ENCODE assay signal across 10 cellular contexts in genomic region chr1:150972417-150972940, GRCh38. TPM values are rescaled to one million over a fixed set of nuclear protein-coding genes. Genes with fewer than 3 reads are reported as not detected.
DNase-seq lines count a peak whose midpoint lies in the region; ATAC-seq, FAIRE-seq and TF ChIP-seq lines count a peak whose summit lies in the region.
"Had no signal": no experiment of that assay in that cellular context is flagged by ENCODE, and none has a peak within 500 bp of the region (broad histone marks: within the 10 kb centered on the region; RNA-seq: fewer than 3 reads in every experiment).

No MANE protein-coding gene starts in this region.

- H3K4me1 ChIP-seq in iPS-18a (ENCODE audit: control insufficient read depth, low read depth, low read length), result peaks cover 46% of the 10 kb centered on the region

- peaks cover 16% of the 10 kb centered on the region for H3K36me3 ChIP-seq in iPS-18a (ENCODE audit: control insufficient read depth, low read depth, low read length)

- H3K4me3 Mint-ChIP-seq in activated CD8-positive, alpha-beta T cell treated with anti-CD3 and anti-CD28 coated beads, Interleukin-2, amount 10 ng/mL, durations not matched to agents 7 days and 5 days, result peak overlapping the region; percentile 87
- H3K4me3 Mint-ChIP-seq in stimulated activated memory B cell treated with anti-CD40 and anti-IgM and Interleukin-4, amounts not matched to agents 10 μg/mL and 1 μg/mL and 100 μg/mL, for 72 hours, result peak overlapping the region; percentile 86

- H3K27ac Mint-ChIP-seq in activated CD8-positive, alpha-beta T cell treated with anti-CD3 and anti-CD28 coated beads, Interleukin-2, amount 10 ng/mL, durations not matched to agents 7 days and 5 days, result peak overlapping the region; percentile 85
- peak overlapping the region; percentile 82 for H3K27ac Mint-ChIP-seq in stimulated activated memory B cell treated with anti-CD40 and anti-IgM and Interleukin-4, amounts not matched to agents 10 μg/mL and 1 μg/mL and 100 μg/mL, for 72 hours

- POLR2A ChIA-PET in activated CD8-positive, alpha-beta T cell treated with anti-CD3 and anti-CD28 coated beads, Interleukin-2, amount 10 ng/mL, durations not matched to agents 7 days and 5 days (lab: Charles Lee), result no interaction called here

- no peak for ATAC-seq in activated CD8-positive, alpha-beta T cell treated with anti-CD3 and anti-CD28 coated beads, Interleukin-2, amount 10 ng/mL, durations not matched to agents 7 days and 5 days
- ATAC-seq in stimulated activated memory B cell treated with anti-CD40 and anti-IgM and Interleukin-4, amounts not matched to agents 10 μg/mL and 1 μg/mL and 100 μg/mL, for 72 hours, result no peak

- no peaks in the 10 kb centered on the region for H3K27me3 ChIP-seq in iPS-18a (ENCODE audit: control insufficient read depth, insufficient read depth, low read length)

- H3K4me1 Mint-ChIP-seq in activated CD8-positive, alpha-beta T cell treated with anti-CD3 and anti-CD28 coated beads, Interleukin-2, amount 10 ng/mL, durations not matched to agents 7 days and 5 days (ENCODE audit: low read depth), result peaks cover 59% of the 10 kb centered on the region
- peaks cover 59% of the 10 kb centered on the region for H3K4me1 Mint-ChIP-seq in stimulated activated memory B cell treated with anti-CD40 and anti-IgM and Interleukin-4, amounts not matched to agents 10 μg/mL and 1 μg/mL and 100 μg/mL, for 72 hours

- no peak overlapping the region for H3K27ac ChIP-seq in iPS-18a (ENCODE audit: low read length)

- H3K27me3 Mint-ChIP-seq in activated CD8-positive, alpha-beta T cell treated with anti-CD3 and anti-CD28 coated beads, Interleukin-2, amount 10 ng/mL, durations not matched to agents 7 days and 5 days (ENCODE audit: low read depth), result no peaks in the 10 kb centered on the region
- no peaks in the 10 kb centered on the region for H3K27me3 Mint-ChIP-seq in stimulated activated memory B cell treated with anti-CD40 and anti-IgM and Interleukin-4, amounts not matched to agents 10 μg/mL and 1 μg/mL and 100 μg/mL, for 72 hours

- H3K9me3 Mint-ChIP-seq in activated CD8-positive, alpha-beta T cell treated with anti-CD3 and anti-CD28 coated beads, Interleukin-2, amount 10 ng/mL, durations not matched to agents 7 days and 5 days (ENCODE audit: insufficient read depth), result no peaks in the 10 kb centered on the region
- no peaks in the 10 kb centered on the region for H3K9me3 Mint-ChIP-seq in stimulated activated memory B cell treated with anti-CD40 and anti-IgM and Interleukin-4, amounts not matched to agents 10 μg/mL and 1 μg/mL and 100 μg/mL, for 72 hours

- no peaks in the 10 kb centered on the region for H3K9me3 ChIP-seq in iPS-18a (ENCODE audit: control insufficient read depth, low read depth, low read length)

- peak overlapping the region; percentile 5 for H3K9ac ChIP-seq in iPS-18a (ENCODE audit: low read length)

- TF ChIP-seq POLR2A in GM12892 (IDR thresholded peaks at IDR 0.05; ENCODE audit: low read depth, low read length), result no peak

- CTCF ChIA-PET in activated CD8-positive, alpha-beta T cell treated with anti-CD3 and anti-CD28 coated beads, Interleukin-2, amount 10 ng/mL, durations not matched to agents 7 days and 5 days (lab: Charles Lee), result interaction anchor here (1.7 kb wide), 1 partner anchor 24 kb away, joined by 9 read pairs; no protein-coding TSS in a partner anchor

- no peak for FAIRE-seq in RCC 7860 (lab: Jason Lieb, UNC)
- no peak for FAIRE-seq in urothelium cell line (lab: Jason Lieb, UNC)
- no peak for FAIRE-seq in GM12892 (lab: Jason Lieb, UNC)
- FAIRE-seq: A204.1 had no signal

- peaks cover 34% of the 10 kb centered on the region for H3K36me3 Mint-ChIP-seq in activated CD8-positive, alpha-beta T cell treated with anti-CD3 and anti-CD28 coated beads, Interleukin-2, amount 10 ng/mL, durations not matched to agents 7 days and 5 days (ENCODE audit: low read depth)
- peaks cover 17% of the 10 kb centered on the region for H3K36me3 Mint-ChIP-seq in stimulated activated memory B cell treated with anti-CD40 and anti-IgM and Interleukin-4, amounts not matched to agents 10 μg/mL and 1 μg/mL and 100 μg/mL, for 72 hours

- DNase-seq in NCI-H82 (lab: John Stamatoyannopoulos, UW) (peak; percentile 46), NCI-H82 treated with DMSO at 0.1 percent for 48 hours (lab: John Stamatoyannopoulos, UW; ENCODE audit: unreplicated experiment) (no peak), RCC 7860 (ENCODE audit: low spot score) (no peak), urothelium cell line (ENCODE audit: low spot score) (no peak), GM12892 (ENCODE audit: insufficient read length) (no peak)
- DNase-seq in activated CD8-positive, alpha-beta T cell treated with anti-CD3 and anti-CD28 coated beads, Interleukin-2, amount 10 ng/mL, durations not matched to agents 7 days and 5 days, result no peak

- H3K4me3 ChIP-seq in iPS-18a (ENCODE audit: low read length), result peak overlapping the region; percentile 91

RNA-seq across cellular contexts. Expression of gene CERS2, which starts 2.2 kb away (rescaled TPM):
- 100 to 1,000 TPM; 149 to 150 TPM for total RNA-seq in activated CD8-positive, alpha-beta T cell treated with anti-CD3 and anti-CD28 coated beads, Interleukin-2, amount 10 ng/mL, durations not matched to agents 7 days and 5 days
- 60.1 TPM for polyA plus RNA-seq in GM12892 (2012; ENCODE audit: missing spikeins)

RNA-seq across cellular contexts. Expression of gene ANXA9, which starts 9.6 kb away (rescaled TPM):
- not detected for total RNA-seq in activated CD8-positive, alpha-beta T cell treated with anti-CD3 and anti-CD28 coated beads, Interleukin-2, amount 10 ng/mL, durations not matched to agents 7 days and 5 days
- 0.51 TPM for polyA plus RNA-seq in GM12892 (2012; ENCODE audit: missing spikeins)
- total RNA-seq: lung microvascular endothelial cell had no signal

RNA-seq across cellular contexts. Expression of gene MINDY1, which starts 34.2 kb away (rescaled TPM):
- total RNA-seq in activated CD8-positive, alpha-beta T cell treated with anti-CD3 and anti-CD28 coated beads, Interleukin-2, amount 10 ng/mL, durations not matched to agents 7 days and 5 days, result 1 to 10 TPM; 9.1 to 9.9 TPM
- polyA plus RNA-seq in GM12892 (2012; ENCODE audit: missing spikeins), result 2.7 TPM

RNA-seq across cellular contexts. Expression of gene PRUNE1, which starts 35.8 kb away (rescaled TPM):
- total RNA-seq in activated CD8-positive, alpha-beta T cell treated with anti-CD3 and anti-CD28 coated beads, Interleukin-2, amount 10 ng/mL, durations not matched to agents 7 days and 5 days, result 10 to 100 TPM; 15.8 to 19.0 TPM
- 8.0 TPM for polyA plus RNA-seq in GM12892 (2012; ENCODE audit: missing spikeins)

RNA-seq across cellular contexts. Expression of gene SETDB1, which starts 46.3 kb away (rescaled TPM):
- total RNA-seq in activated CD8-positive, alpha-beta T cell treated with anti-CD3 and anti-CD28 coated beads, Interleukin-2, amount 10 ng/mL, durations not matched to agents 7 days and 5 days, result 10 to 100 TPM; 58.5 to 59.3 TPM
- 33.0 TPM for polyA plus RNA-seq in GM12892 (2012; ENCODE audit: missing spikeins)
